Comparison of ENCODE assay signal across 20 cellular contexts in genomic region chr7:42878303-42878702, GRCh38.
"Had no signal": no experiment of that assay in that cellular context is flagged by ENCODE, and none has a peak within 500 bp of the region (broad histone marks: within the 10 kb centered on the region; RNA-seq: fewer than 3 reads in every experiment).

No MANE protein-coding gene starts in this region.

- H3K4me3 ChIP-seq: left ventricle myocardium inferior, ovary, testis had no signal

- H3K36me3 Mint-ChIP-seq: memory B cell had no signal

- H3K27ac ChIP-seq: left ventricle myocardium inferior, ovary, testis, VCaP had no signal

- H3K4me1 Mint-ChIP-seq: activated naive CD8-positive, alpha-beta T cell treated with anti-CD3 and anti-CD28 coated beads, Interleukin-2, amount 50 U/mL, for 24 hours; memory B cell had no signal

- ATAC-seq: activated naive CD8-positive, alpha-beta T cell treated with anti-CD3 and anti-CD28 coated beads, Interleukin-2, amount 50 U/mL, for 24 hours; sciatic nerve; stimulated activated naive CD8-positive, alpha-beta T cell treated with anti-CD3 and anti-CD28 coated beads, Interleukin-15, amount 100 ng/mL, for 72 hours had no signal

- H3K4me1 ChIP-seq: left ventricle myocardium inferior, testis had no signal

- DNase-seq: activated CD4-positive, alpha-beta T cell treated with anti-CD3 and anti-CD28 coated beads for 1 hour; activated CD4-positive, alpha-beta T cell treated with anti-CD3 and anti-CD28 coated beads, Interleukin-2, amount 50 U/mL, for 4 hours; activated naive CD4-positive, alpha-beta T cell treated with anti-CD3 and anti-CD28 coated beads for 36 hours; activated naive CD8-positive, alpha-beta T cell treated with anti-CD3 and anti-CD28 coated beads, Interleukin-2, amount 50 U/mL, for 24 hours; aorta; cerebellar nuclear complex; effector CD8-positive, alpha-beta T cell; foreskin fibroblast; hypothalamus; kidney; left ventricle myocardium inferior; ovary; stimulated activated naive CD8-positive, alpha-beta T cell treated with anti-CD3 and anti-CD28 coated beads, Interleukin-15, amount 100 ng/mL, for 72 hours; T1000; testis had no signal

- H3K9me3 Mint-ChIP-seq: activated naive CD4-positive, alpha-beta T cell treated with anti-CD3 and anti-CD28 coated beads for 36 hours; activated naive CD8-positive, alpha-beta T cell treated with anti-CD3 and anti-CD28 coated beads, Interleukin-2, amount 50 U/mL, for 24 hours; activated T-helper 2 cell treated with anti-CD3 and anti-CD28 coated beads, Interferon-gamma antibody, Interleukin-2, Interleukin-4, amounts not matched to agents 10 μg/mL and 5 μg/mL and 100 μg/mL, durations not matched to agents 14 hours and 24 hours and 36 hours; memory B cell; stimulated activated naive CD8-positive, alpha-beta T cell treated with anti-CD3 and anti-CD28 coated beads, Interleukin-15, amount 100 ng/mL, for 72 hours had no signal

- H3K27me3 ChIP-seq: ovary, testis had no signal

- H3K36me3 ChIP-seq: left ventricle myocardium inferior, ovary had no signal

- H3K27ac Mint-ChIP-seq: activated naive CD4-positive, alpha-beta T cell treated with anti-CD3 and anti-CD28 coated beads for 36 hours; activated naive CD8-positive, alpha-beta T cell treated with anti-CD3 and anti-CD28 coated beads, Interleukin-2, amount 50 U/mL, for 24 hours; activated T-helper 2 cell treated with anti-CD3 and anti-CD28 coated beads, Interferon-gamma antibody, Interleukin-2, Interleukin-4, amounts not matched to agents 10 μg/mL and 5 μg/mL and 100 μg/mL, durations not matched to agents 14 hours and 24 hours and 36 hours; memory B cell had no signal

- FAIRE-seq: endothelial cell of umbilical vein, kidney had no signal

- H3K4me3 Mint-ChIP-seq: activated naive CD4-positive, alpha-beta T cell treated with anti-CD3 and anti-CD28 coated beads for 36 hours; activated naive CD8-positive, alpha-beta T cell treated with anti-CD3 and anti-CD28 coated beads, Interleukin-2, amount 50 U/mL, for 24 hours; memory B cell; stimulated activated naive CD8-positive, alpha-beta T cell treated with anti-CD3 and anti-CD28 coated beads, Interleukin-15, amount 100 ng/mL, for 72 hours had no signal

- H3K9me3 ChIP-seq: left ventricle myocardium inferior, ovary, testis had no signal
